Comparison of ENCODE assay signal across 8 cellular contexts in genomic region chr11:2883717-2884423, GRCh38. TPM values are rescaled to one million over a fixed set of nuclear protein-coding genes. Genes with fewer than 3 reads are reported as not detected.
A peak's percentile ranks its signal among the peaks of the same experiment; 100 is the strongest.
DNase-seq lines count a peak whose midpoint lies in the region; ATAC-seq and TF ChIP-seq lines count a peak whose summit lies in the region.

No MANE protein-coding gene starts in this region.

- H3K36me3 ChIP-seq in CD4-positive, CD25-positive, alpha-beta regulatory T cell (ENCODE audit: control insufficient read depth, insufficient read depth, low read length), result no peaks in the 10 kb centered on the region
- H3K36me3 ChIP-seq in SJCRH30, result no peaks in the 10 kb centered on the region

- peaks cover 26% of the 10 kb centered on the region for H3K27me3 Mint-ChIP-seq in CD4-positive, CD25-positive, alpha-beta regulatory T cell
- no peaks in the 10 kb centered on the region for H3K27me3 Mint-ChIP-seq in osteocyte (ENCODE audit: unreplicated experiment)

- H3K36me3 Mint-ChIP-seq in CD4-positive, CD25-positive, alpha-beta regulatory T cell, result no peaks in the 10 kb centered on the region
- no peaks in the 10 kb centered on the region for H3K36me3 Mint-ChIP-seq in osteocyte (ENCODE audit: unreplicated experiment)

- TF ChIP-seq CTCF in fibroblast of villous mesenchyme (IDR thresholded peaks at IDR 0.05; ENCODE audit: insufficient read depth, low read depth, low read length) (no peak), osteocyte (IDR thresholded peaks at IDR 0.05) (no peak)

- DNase-seq in CD4-positive, CD25-positive, alpha-beta regulatory T cell, result no peak
- DNase-seq in SJCRH30, result no peak
- peak; percentile 30 for DNase-seq in fibroblast of villous mesenchyme (ENCODE audit: low read depth)
- DNase-seq in osteocyte (ENCODE audit: extremely low spot score, unreplicated experiment), result no peak
- no peak for DNase-seq in NCI-H524 (lab: John Stamatoyannopoulos, UW)
- DNase-seq in NCI-H2171 (lab: John Stamatoyannopoulos, UW), result no peak
- DNase-seq in T-helper 2 cell, result no peak

- peaks cover 0 to 27% (median 11%) of the 10 kb centered on the region in 4 donors for H3K4me1 Mint-ChIP-seq in CD4-positive, CD25-positive, alpha-beta regulatory T cell
- peaks cover 19% of the 10 kb centered on the region for H3K4me1 Mint-ChIP-seq in osteocyte (ENCODE audit: unreplicated experiment)

- peak overlapping the region; percentile 67 to 86 (median 70) for H3K4me3 Mint-ChIP-seq in CD4-positive, CD25-positive, alpha-beta regulatory T cell
- peak overlapping the region; percentile 67 for H3K4me3 Mint-ChIP-seq in osteocyte (ENCODE audit: unreplicated experiment)

- peaks cover 2% of the 10 kb centered on the region for H3K27me3 ChIP-seq in CD4-positive, CD25-positive, alpha-beta regulatory T cell (ENCODE audit: control insufficient read depth, insufficient read depth, low read length)
- H3K27me3 ChIP-seq in SJCRH30, result no peaks in the 10 kb centered on the region

- H3K4me3 ChIP-seq in CD4-positive, CD25-positive, alpha-beta regulatory T cell (ENCODE audit: low read depth, low read length), result no peak overlapping the region
- H3K4me3 ChIP-seq in SJCRH30, result peak overlapping the region; percentile 36
- H3K4me3 ChIP-seq in fibroblast of villous mesenchyme (ENCODE audit: low read depth, low read length), result peak overlapping the region; percentile 68

- ATAC-seq in CD4-positive, CD25-positive, alpha-beta regulatory T cell (ENCODE audit: low read depth in 2 of 2), result no peak
- no peak for ATAC-seq in HG03571 (IDR thresholded peaks at IDR 0.05; ENCODE audit: unreplicated experiment)

- H3K27ac Mint-ChIP-seq in CD4-positive, CD25-positive, alpha-beta regulatory T cell, result no peak overlapping the region
- no peak overlapping the region for H3K27ac Mint-ChIP-seq in osteocyte (ENCODE audit: unreplicated experiment)

- no peaks in the 10 kb centered on the region for H3K9me3 ChIP-seq in CD4-positive, CD25-positive, alpha-beta regulatory T cell (ENCODE audit: control insufficient read depth in 2 of 2, low read length in 2 of 2)
- no peaks in the 10 kb centered on the region for H3K9me3 ChIP-seq in SJCRH30 (replicated peaks)

- H3K9me3 Mint-ChIP-seq in CD4-positive, CD25-positive, alpha-beta regulatory T cell, result no peaks in the 10 kb centered on the region
- no peaks in the 10 kb centered on the region for H3K9me3 Mint-ChIP-seq in osteocyte (ENCODE audit: unreplicated experiment)

- no peak overlapping the region for H3K27ac ChIP-seq in CD4-positive, CD25-positive, alpha-beta regulatory T cell (ENCODE audit: insufficient read depth, low read length, poor library complexity, severe bottlenecking)
- H3K27ac ChIP-seq in SJCRH30, result no peak overlapping the region

- peaks cover 33% of the 10 kb centered on the region for H3K4me1 ChIP-seq in CD4-positive, CD25-positive, alpha-beta regulatory T cell (ENCODE audit: control insufficient read depth, insufficient read depth, low read length, poor library complexity, severe bottlenecking)
- H3K4me1 ChIP-seq in SJCRH30, result no peaks in the 10 kb centered on the region

RNA-seq across cellular contexts. Expression of gene CDKN1C, which starts 1.7 kb away (rescaled TPM):
- 4.1 TPM for total RNA-seq in CD4-positive, CD25-positive, alpha-beta regulatory T cell
- 1 to 10 TPM; 1.1 to 1.3 (median 1.2) TPM for polyA plus RNA-seq in CD4-positive, CD25-positive, alpha-beta regulatory T cell
- total RNA-seq in SJCRH30 (2014; rRNA removed; shearing (Covaris generic)), result not detected in 2 replicates
- total RNA-seq in fibroblast of villous mesenchyme (3.9 and 8.7 TPM in 2 replicates), osteocyte (18.1 and 19.2 TPM in 2 replicates)

RNA-seq across cellular contexts. Expression of gene PHLDA2, which starts 45.4 kb away (rescaled TPM):
- 1.3 TPM for total RNA-seq in CD4-positive, CD25-positive, alpha-beta regulatory T cell
- 1 to 10 TPM; 1.1 to 3.4 (median 1.4) TPM for polyA plus RNA-seq in CD4-positive, CD25-positive, alpha-beta regulatory T cell
- not detected in 2 replicates for total RNA-seq in SJCRH30 (2014; rRNA removed; shearing (Covaris generic))
- 7.3 and 13.2 TPM in 2 replicates for total RNA-seq in fibroblast of villous mesenchyme
- 89.6 and 96.1 TPM in 2 replicates for total RNA-seq in osteocyte
